In genomic region chr1:47143654-47144053, GRCh38 we compare ENCODE assay signal across 10 cellular contexts. TPM values are rescaled to one million over a fixed set of nuclear protein-coding genes. Genes with fewer than 3 reads are reported as not detected.
DNase-seq lines count a peak whose midpoint lies in the region; ATAC-seq and TF ChIP-seq lines count a peak whose summit lies in the region.
"Not testable (repeated sequence)": the region's sequence is repeated elsewhere in the genome, so short reads cannot be mapped to it uniquely, and the experiment has no call there.
"Had no signal": no experiment of that assay in that cellular context is flagged by ENCODE, and none has a peak within 500 bp of the region (broad histone marks: within the 10 kb centered on the region; RNA-seq: fewer than 3 reads in every experiment).

No MANE protein-coding gene starts in this region.

- H2AFZ ChIP-seq in PC-3 (ENCODE audit: low read length); osteoblast (ENCODE audit: low read length): not testable (repeated sequence)

- not testable (repeated sequence) for H3K4me1 ChIP-seq in PC-3 (ENCODE audit: insufficient read depth, low read length); osteoblast (ENCODE audit: insufficient read depth, low read length)

- H4K20me1 ChIP-seq in PC-3 (ENCODE audit: low read length); osteoblast (ENCODE audit: insufficient read depth, low read length): not testable (repeated sequence)

- not testable (repeated sequence) for H3K79me2 ChIP-seq in PC-3 (ENCODE audit: low read length); osteoblast (ENCODE audit: insufficient read depth, low read length)

- not testable (repeated sequence) for H3K27me3 ChIP-seq in GM06990 (replicated peaks; ENCODE audit: control insufficient read depth, insufficient read depth, low read length); PC-3 (ENCODE audit: low read length); brain microvascular endothelial cell (replicated peaks); osteoblast (ENCODE audit: insufficient read depth, low read length)

- intact Hi-C loops in PC-3 (cut with micrococcal nuclease); left colon (cut with DNase I, micrococcal nuclease): not testable (repeated sequence)

- H3F3A ChIP-seq in PC-3 (ENCODE audit: low read length, unreplicated experiment) = not testable (repeated sequence)

- POLR2A ChIA-PET in AG04449 (lab: Yijun Ruan, JAX); PC-3 (lab: Charles Lee; ENCODE audit: unreplicated experiment): not testable (repeated sequence)

- H3K9me2 ChIP-seq in PC-3 (replicated peaks; ENCODE audit: low read length) = not testable (repeated sequence)

- in situ Hi-C loops in brain microvascular endothelial cell (cut with HindIII; ENCODE audit: low pct_ligation_motif_present, low sequenced_read_pairs) = not testable (repeated sequence)

- not testable (repeated sequence) for H3K9me3 ChIP-seq in PC-3 (ENCODE audit: low read length); osteoblast (ENCODE audit: low read depth, low read length)

- peak; percentile 61 for ATAC-seq in PC-3
- ATAC-seq in left colon = peak; percentile 37

- not testable (repeated sequence) for H3K4me3 ChIP-seq in AG04449 (ENCODE audit: low read depth, low read length); GM06990 (replicated peaks; ENCODE audit: low read depth, low read length); PC-3 (ENCODE audit: low read length); brain microvascular endothelial cell (ENCODE audit: low read depth, low read length); fibroblast of the aortic adventitia (ENCODE audit: low read depth, low read length); osteoblast (ENCODE audit: insufficient read depth, low read length)

- H3K4me2 ChIP-seq in PC-3 (ENCODE audit: low read length); osteoblast (ENCODE audit: insufficient read depth, low read length): not testable (repeated sequence)

- not testable (repeated sequence) for H3K27ac ChIP-seq in PC-3 (ENCODE audit: low read length); brain microvascular endothelial cell; osteoblast (ENCODE audit: low read depth, low read length)

- H3K36me3 ChIP-seq in GM06990 (ENCODE audit: control insufficient read depth, insufficient read depth, low read length); PC-3 (ENCODE audit: low read depth, low read length); brain microvascular endothelial cell (replicated peaks); osteoblast (ENCODE audit: insufficient read depth, low read length): not testable (repeated sequence)

- not testable (repeated sequence) for DNase-seq in AG04449 (ENCODE audit: low read depth, low spot score); GM06990 (ENCODE audit: extremely low read depth, insufficient read length); fibroblast of the aortic adventitia (ENCODE audit: low read depth); left colon; osteoblast (ENCODE audit: insufficient read length, low spot score, missing footprints)
- DNase-seq in HT-29 (ENCODE audit: low spot score) (peak; percentile 16), PC-3 (peak; percentile 19), brain microvascular endothelial cell (peak; percentile 1)

- CTCF ChIA-PET in AG04449 (lab: Yijun Ruan, JAX) = not testable (repeated sequence)
- CTCF ChIA-PET in PC-3 (lab: Charles Lee) = interaction anchor here (0.6 kb wide), 1 partner anchor 12 kb away, joined by 3 read pairs; no protein-coding TSS in a partner anchor

- BruUV-seq in PC-3 (replicated peaks; lab: Mats Ljungman, UMichigan) = not testable (repeated sequence)

- TF ChIP-seq CTCF in AG04449 (IDR thresholded peaks at IDR 0.05; ENCODE audit: insufficient read depth, low read length, missing control alignments) (peak; percentile 17), GM06990 (IDR thresholded peaks at IDR 0.05; ENCODE audit: insufficient read depth, low read length, poor library complexity, severe bottlenecking) (peak; percentile 33), PC-3 (conservative IDR thresholded peaks at IDR 0.05; ENCODE audit: low read depth, low read length) (peak; percentile 55), brain microvascular endothelial cell (IDR thresholded peaks at IDR 0.05; ENCODE audit: low read depth, low read length, missing control alignments) (peak; percentile 57), fibroblast of the aortic adventitia (IDR thresholded peaks at IDR 0.05; ENCODE audit: insufficient read depth, low read length) (peak; percentile 4), osteoblast (IDR thresholded peaks at IDR 0.05; ENCODE audit: extremely low read depth, low read depth, low read length) (peak; percentile 38)

- not testable (repeated sequence) for H3K9ac ChIP-seq in PC-3 (ENCODE audit: low read length)

RNA-seq across cellular contexts. Expression of gene CYP4A22, which starts 6.4 kb away (rescaled TPM):
- not detected in 2 replicates for total RNA-seq in HT-29 (2014; rRNA removed; shearing (Covaris generic))
- not detected in 2 replicates for total RNA-seq in PC-3 (2014; rRNA removed)
- total RNA-seq in fibroblast of the aortic adventitia (ENCODE audit: low replicate concordance) = not detected in 2 replicates
- total RNA-seq in left colon = not detected
- not detected in 2 replicates for total RNA-seq in osteoblast
- total RNA-seq: CD8-positive, alpha-beta memory T cell; right atrium auricular region had no signal

RNA-seq across cellular contexts. Expression of gene PDZK1IP1, which starts 46.2 kb away (rescaled TPM):
- total RNA-seq in HT-29 (2014; rRNA removed; shearing (Covaris generic)) = 32.9 and 38.0 TPM in 2 replicates
- total RNA-seq in PC-3 (2014; rRNA removed) = not detected in 2 replicates
- total RNA-seq in fibroblast of the aortic adventitia (ENCODE audit: low replicate concordance) = not detected in 2 replicates
- total RNA-seq in left colon = 100 to 1,000 TPM in 1 of 2 donors, 10 to 100 TPM in 1; 32.4 to 107 TPM
- total RNA-seq in osteoblast = not detected in 2 replicates
- total RNA-seq: CD8-positive, alpha-beta memory T cell had no signal

Comparison
In these comparisons a context has a peak if more than half of its experiments do, and no peak if none do; other contexts are left out.
1. CTCF ChIP-seq: peak in every context shown above with its lines; median percentile 57 in brain microvascular endothelial cell; 55 in PC-3; 38 in osteoblast; 33 in GM06990; 17 in AG04449; 4 in fibroblast of the aortic adventitia.
2. RNA of gene PDZK1IP1, which starts 46.2 kb away (total RNA-seq): 32.4 to 107 TPM in left colon and 32.9 to 38.0 TPM in HT-29; not detected in PC-3, not detected in fibroblast of the aortic adventitia and not detected in osteoblast; every median in the first group is over 10 times any median in the second.